Comparison of ENCODE assay signal across 9 cellular contexts in the genomic region with DNA sequence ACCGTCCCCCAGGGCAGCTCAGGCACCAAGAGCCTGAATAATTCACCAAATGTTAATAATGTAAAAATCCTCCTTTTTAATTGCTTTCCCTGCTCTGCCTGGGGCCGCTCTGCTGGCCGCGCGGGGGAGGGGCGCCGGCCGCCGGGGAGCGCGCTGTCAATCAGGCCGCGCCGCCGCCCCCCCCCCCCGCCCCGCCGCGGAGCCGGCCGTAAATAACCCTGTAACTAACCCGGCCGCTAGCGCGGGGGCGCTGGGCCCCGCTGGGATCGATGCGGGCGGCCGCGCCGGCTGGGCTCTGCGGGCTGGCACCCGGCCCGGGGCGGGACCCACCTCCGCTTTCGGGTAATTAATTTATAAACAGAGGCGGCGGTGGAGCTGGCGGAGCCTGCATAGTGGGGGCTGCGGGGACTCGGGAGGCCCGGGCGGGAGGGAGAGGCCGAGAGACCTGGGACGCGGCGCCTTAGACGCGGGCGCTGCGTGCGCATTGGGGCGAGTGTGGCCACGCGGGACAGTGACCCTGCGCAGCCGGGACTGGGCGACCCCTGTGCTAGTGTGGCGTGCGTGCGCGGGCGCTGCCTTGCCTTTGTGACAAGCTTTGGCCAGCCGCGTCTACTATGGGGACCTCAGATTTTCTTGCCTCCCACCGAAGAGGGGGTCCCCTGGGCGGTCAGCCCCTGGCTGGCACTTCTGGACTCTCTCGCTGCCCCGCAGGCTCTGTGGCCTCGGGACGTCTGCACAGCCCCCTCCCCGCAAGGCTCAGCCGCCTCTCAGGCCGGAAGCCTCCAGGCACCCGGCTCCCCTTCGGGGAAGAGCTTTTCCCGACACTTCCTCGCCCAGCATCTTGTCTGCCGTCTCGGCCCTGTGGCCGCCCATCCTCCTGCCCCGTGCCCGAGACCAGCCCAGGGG. TPM values are rescaled to one million over a fixed set of nuclear protein-coding genes. Genes with fewer than 3 reads are reported as not detected.
DNase-seq lines count a peak whose midpoint lies in the region; ATAC-seq lines count a peak whose summit lies in the region.
"Had no signal": no experiment of that assay in that cellular context is flagged by ENCODE, and none has a peak within 500 bp of the region (broad histone marks: within the 10 kb centered on the region; RNA-seq: fewer than 3 reads in every experiment).

No MANE protein-coding gene starts in this region.

- H3K36me3 ChIP-seq in HUES48 (ENCODE audit: control insufficient read depth, insufficient read depth, low read length): peaks cover 7% of the 10 kb centered on the region

- peak overlapping the region; percentile 50 for H3K4me3 ChIP-seq in HUES48 (ENCODE audit: low read depth, low read length)

- peak; percentile 2 to 11 for ATAC-seq in natural killer cell treated with Interleukin-12 subunit alpha and Interleukin-12 subunit beta and Interleukin-15 and Interleukin-18, amount 100 ng/mL, for 72 hours
- ATAC-seq in HG02759 (IDR thresholded peaks at IDR 0.05; ENCODE audit: unreplicated experiment) (no peak), GM19328 (IDR thresholded peaks at IDR 0.05; ENCODE audit: unreplicated experiment) (no peak)

- peak overlapping the region; percentile 27 for H3K4me3 Mint-ChIP-seq in natural killer cell treated with Interleukin-12 subunit alpha and Interleukin-12 subunit beta and Interleukin-15 and Interleukin-18, amount 100 ng/mL, for 72 hours

- H3K27me3 Mint-ChIP-seq in natural killer cell treated with Interleukin-12 subunit alpha and Interleukin-12 subunit beta and Interleukin-15 and Interleukin-18, amount 100 ng/mL, for 72 hours: peaks cover 0 to 10% of the 10 kb centered on the region in 2 donors

- H3K4me1 ChIP-seq in HUES48 (ENCODE audit: control insufficient read depth, insufficient read depth, low read length): peaks cover 17% of the 10 kb centered on the region

- H3K9me3 Mint-ChIP-seq in natural killer cell treated with Interleukin-12 subunit alpha and Interleukin-12 subunit beta and Interleukin-15 and Interleukin-18, amount 100 ng/mL, for 72 hours: no peaks in the 10 kb centered on the region

- peaks cover 77% of the 10 kb centered on the region for H3K27me3 ChIP-seq in HUES48 (ENCODE audit: control insufficient read depth, insufficient read depth, low read length)

- H3K36me3 Mint-ChIP-seq in natural killer cell treated with Interleukin-12 subunit alpha and Interleukin-12 subunit beta and Interleukin-15 and Interleukin-18, amount 100 ng/mL, for 72 hours: no peaks in the 10 kb centered on the region

- H3K9ac ChIP-seq in HUES48 (ENCODE audit: low read depth, low read length): no peak overlapping the region

- no peaks in the 10 kb centered on the region for H3K9me3 ChIP-seq in HUES48 (ENCODE audit: control insufficient read depth, insufficient read depth, low read length)

- peaks cover 0 to 2% of the 10 kb centered on the region in 2 donors for H3K4me1 Mint-ChIP-seq in natural killer cell treated with Interleukin-12 subunit alpha and Interleukin-12 subunit beta and Interleukin-15 and Interleukin-18, amount 100 ng/mL, for 72 hours (ENCODE audit: low read depth in 2 of 2)

- peak overlapping the region; percentile 6 for H3K27ac ChIP-seq in HUES48 (ENCODE audit: low read depth, low read length)

- no peak overlapping the region for H3K27ac Mint-ChIP-seq in natural killer cell treated with Interleukin-12 subunit alpha and Interleukin-12 subunit beta and Interleukin-15 and Interleukin-18, amount 100 ng/mL, for 72 hours

- peak; percentile 78 for DNase-seq in COLO668 (lab: John Stamatoyannopoulos, UW; ENCODE audit: unreplicated experiment)
- peak; percentile 27 for DNase-seq in T1000 (lab: John Stamatoyannopoulos, UW)
- DNase-seq in fibroblast of gingiva (ENCODE audit: low read depth): peak; percentile 19
- DNase-seq in natural killer cell treated with Interleukin-12 subunit alpha and Interleukin-12 subunit beta and Interleukin-15 and Interleukin-18, amount 100 ng/mL, for 72 hours (ENCODE audit: low spot score): no peak
- no peak for DNase-seq in stimulated activated CD4-positive, alpha-beta T cell treated with anti-CD3 and anti-CD28 coated beads, Interleukin-4, amount 100 ng/mL, for 1 hour

RNA-seq across cellular contexts. Expression of gene SAMD11, which starts 16.7 kb away (rescaled TPM):
- not detected for total RNA-seq in natural killer cell treated with Interleukin-12 subunit alpha and Interleukin-12 subunit beta and Interleukin-15 and Interleukin-18, amount 100 ng/mL, for 72 hours

RNA-seq across cellular contexts. Expression of gene NOC2L, which starts 18.7 kb away (rescaled TPM):
- total RNA-seq in natural killer cell treated with Interleukin-12 subunit alpha and Interleukin-12 subunit beta and Interleukin-15 and Interleukin-18, amount 100 ng/mL, for 72 hours: 100 to 1,000 TPM; 113 to 143 TPM

RNA-seq across cellular contexts. Expression of gene KLHL17, which starts 20.0 kb away (rescaled TPM):
- 10 to 100 TPM; 19.0 to 27.9 TPM for total RNA-seq in natural killer cell treated with Interleukin-12 subunit alpha and Interleukin-12 subunit beta and Interleukin-15 and Interleukin-18, amount 100 ng/mL, for 72 hours

RNA-seq across cellular contexts. Expression of gene PLEKHN1, which starts 25.9 kb away (rescaled TPM):
- total RNA-seq in natural killer cell treated with Interleukin-12 subunit alpha and Interleukin-12 subunit beta and Interleukin-15 and Interleukin-18, amount 100 ng/mL, for 72 hours: 1 to 10 TPM; 1.4 TPM

RNA-seq across cellular contexts. Expression of gene PERM1, which starts 41.5 kb away (rescaled TPM):
- not detected for total RNA-seq in natural killer cell treated with Interleukin-12 subunit alpha and Interleukin-12 subunit beta and Interleukin-15 and Interleukin-18, amount 100 ng/mL, for 72 hours
- total RNA-seq: LHCN-M2 had no signal

Comparison
In these comparisons a context has a peak if more than half of its experiments do, and no peak if none do; other contexts are left out.
1. DNase-seq: peak in COLO668 (single experiment), T1000 (single experiment) and fibroblast of gingiva (single experiment); none in natural killer cell treated with Interleukin-12 subunit alpha and Interleukin-12 subunit beta and Interleukin-15 and Interleukin-18, amount 100 ng/mL, for 72 hours (single experiment) and stimulated activated CD4-positive, alpha-beta T cell treated with anti-CD3 and anti-CD28 coated beads, Interleukin-4, amount 100 ng/mL, for 1 hour (single experiment).
2. ATAC-seq: peak in natural killer cell treated with Interleukin-12 subunit alpha and Interleukin-12 subunit beta and Interleukin-15 and Interleukin-18, amount 100 ng/mL, for 72 hours (2 of 2); none in HG02759 (single experiment) and GM19328 (single experiment).